ENCODE assay signal across 9 cellular contexts in genomic region chr21:44354001-44354405, GRCh38. TPM values are rescaled to one million over a fixed set of nuclear protein-coding genes. Genes with fewer than 3 reads are reported as not detected.
DNase-seq lines count a peak whose midpoint lies in the region; ATAC-seq, FAIRE-seq and TF ChIP-seq lines count a peak whose summit lies in the region.
"Had no signal": no experiment of that assay in that cellular context is flagged by ENCODE, and none has a peak within 500 bp of the region (broad histone marks: within the 10 kb centered on the region; RNA-seq: fewer than 3 reads in every experiment).

No MANE protein-coding gene starts in this region.

- H3K4me1 ChIP-seq in HepG2 (ENCODE audit: insufficient read depth, low read length) (peaks cover 22% of the 10 kb centered on the region), thymus (ENCODE audit: control insufficient read depth, insufficient read depth, low read length) (peaks cover 47% of the 10 kb centered on the region)

- no TSS peak for BruUV-seq in HepG2 (replicated peaks; lab: Mats Ljungman, UMichigan)

- in situ Hi-C loops in HepG2 (cut with HindIII; ENCODE audit: extremely low pct_ligation_motif_present, low pct_unique_long_range_greater_than_20kb) = no loop called here

- H3K4me3 Mint-ChIP-seq in activated naive CD4-positive, alpha-beta T cell treated with anti-CD3 and anti-CD28 coated beads for 36 hours = peak overlapping the region; percentile 40
- H3K4me3 Mint-ChIP-seq in activated CD8-positive, alpha-beta T cell treated with anti-CD3 and anti-CD28 coated beads, Interleukin-2, amount 10 ng/mL, durations not matched to agents 7 days and 5 days = peak overlapping the region; percentile 76

- TF ChIP-seq POLR2A in HepG2 (IDR thresholded peaks at IDR 0.05; ENCODE audit: insufficient read depth in 1 of 2, low read depth in 2 of 2, low read length in 2 of 2) = no peak

- CTCF ChIA-PET in activated naive CD4-positive, alpha-beta T cell treated with anti-CD3 and anti-CD28 coated beads for 36 hours (lab: Charles Lee) = interaction anchor here (0.6 kb wide), 1 partner anchor 1390 kb away, joined by 4 read pairs; no protein-coding TSS in a partner anchor
- CTCF ChIA-PET in activated CD8-positive, alpha-beta T cell treated with anti-CD3 and anti-CD28 coated beads, Interleukin-2, amount 10 ng/mL, durations not matched to agents 7 days and 5 days (lab: Charles Lee) = interaction anchor here (0.8 to 1.5 kb wide), 6 partner anchors 10 to 574 kb away, joined by 3 to 5 read pairs (median 3); no protein-coding TSS in a partner anchor
- CTCF ChIA-PET in HepG2 (lab: Yijun Ruan, JAX; ENCODE audit: low intra/inter-chr PET ratio, low total read pairs) = no interaction called here

- 29% methylated on average over 4 of the region's 8 CpGs for whole genome bisulfite sequencing in HepG2 (ENCODE audit: low lambda C conversion rate)
- 87% methylated on average over 8 of the region's 8 CpGs for WGBS in thymus

- no peak overlapping the region for H3K9ac ChIP-seq in HepG2 (ENCODE audit: insufficient read depth, low read depth, low read length)

- H3K4me1 Mint-ChIP-seq in activated naive CD4-positive, alpha-beta T cell treated with anti-CD3 and anti-CD28 coated beads for 36 hours (ENCODE audit: low read depth) = peaks cover 46% of the 10 kb centered on the region
- H3K4me1 Mint-ChIP-seq in activated CD8-positive, alpha-beta T cell treated with anti-CD3 and anti-CD28 coated beads, Interleukin-2, amount 10 ng/mL, durations not matched to agents 7 days and 5 days (ENCODE audit: low read depth) = peaks cover 61% of the 10 kb centered on the region

- H3K9me3 ChIP-seq in HepG2 (ENCODE audit: low read length) = no peaks in the 10 kb centered on the region
- H3K9me3 ChIP-seq in thymus (ENCODE audit: control insufficient read depth) = no peaks in the 10 kb centered on the region

- H3K9me3 Mint-ChIP-seq in activated naive CD4-positive, alpha-beta T cell treated with anti-CD3 and anti-CD28 coated beads for 36 hours = no peaks in the 10 kb centered on the region
- H3K9me3 Mint-ChIP-seq in activated CD8-positive, alpha-beta T cell treated with anti-CD3 and anti-CD28 coated beads, Interleukin-2, amount 10 ng/mL, durations not matched to agents 7 days and 5 days (ENCODE audit: insufficient read depth) = peaks cover 3% of the 10 kb centered on the region

- no peak overlapping the region for H2AFZ ChIP-seq in HepG2 (ENCODE audit: low read length)

- H3K27ac ChIP-seq in HepG2 (ENCODE audit: extremely low read length, insufficient read depth, low read length) (no peak overlapping the region), thymus (ENCODE audit: low read depth) (peak overlapping the region; percentile 71)

- no peaks in the 10 kb centered on the region for H4K20me1 ChIP-seq in HepG2 (ENCODE audit: insufficient read depth, low read length)

- no peak for TF ChIP-seq CTCF in HepG2 (CRISPR knock-in tag; IDR thresholded peaks at IDR 0.05)

- TF ChIP-seq EP300 in HepG2 (IDR thresholded peaks at IDR 0.05; ENCODE audit: low read depth in 2 of 2, low read length in 2 of 2) (no peak), HepG2 (CRISPR knock-in tag; IDR thresholded peaks at IDR 0.05; ENCODE audit: borderline replicate concordance) (no peak)

- no peak for FAIRE-seq in HepG2 (lab: Jason Lieb, UNC)

- H3K4me3 ChIP-seq in HepG2 (replicated peaks in 1 of 3; ENCODE audit: insufficient read depth in 1 of 3, low read depth in 2 of 3, low read length in 3 of 3) = no peak overlapping the region
- no peak overlapping the region for H3K4me3 ChIP-seq in thymus (ENCODE audit: low read length)

- H3K27me3 Mint-ChIP-seq in activated naive CD4-positive, alpha-beta T cell treated with anti-CD3 and anti-CD28 coated beads for 36 hours (ENCODE audit: low read depth) = peaks cover 4% of the 10 kb centered on the region
- H3K27me3 Mint-ChIP-seq in activated CD8-positive, alpha-beta T cell treated with anti-CD3 and anti-CD28 coated beads, Interleukin-2, amount 10 ng/mL, durations not matched to agents 7 days and 5 days (ENCODE audit: low read depth) = peaks cover 4% of the 10 kb centered on the region

- H3K36me3 ChIP-seq in HepG2 (replicated peaks in 1 of 2; ENCODE audit: control insufficient read depth in 1 of 2, insufficient read depth in 2 of 2, low read length in 2 of 2) (no peaks in the 10 kb centered on the region), thymus (ENCODE audit: control insufficient read depth, insufficient read depth) (no peaks in the 10 kb centered on the region)

- H3K36me3 Mint-ChIP-seq in activated naive CD4-positive, alpha-beta T cell treated with anti-CD3 and anti-CD28 coated beads for 36 hours (ENCODE audit: low read depth) = no peaks in the 10 kb centered on the region
- H3K36me3 Mint-ChIP-seq in activated CD8-positive, alpha-beta T cell treated with anti-CD3 and anti-CD28 coated beads, Interleukin-2, amount 10 ng/mL, durations not matched to agents 7 days and 5 days (ENCODE audit: low read depth) = peaks cover 61% of the 10 kb centered on the region

- no peak for DNase-seq in activated naive CD4-positive, alpha-beta T cell treated with anti-CD3 and anti-CD28 coated beads for 36 hours
- DNase-seq in activated naive CD4-positive, alpha-beta T cell (lab: John Stamatoyannopoulos, UW) = no peak
- no peak for DNase-seq in activated CD8-positive, alpha-beta T cell treated with anti-CD3 and anti-CD28 coated beads, Interleukin-2, amount 10 ng/mL, durations not matched to agents 7 days and 5 days
- DNase-seq in HepG2 (ENCODE audit: low spot score) (no peak), DMS79 (lab: John Stamatoyannopoulos, UW) (no peak), epidermal melanocyte (ENCODE audit: insufficient read length, low spot score) (no peak)
- DNase-seq in activated effector memory CD4-positive, alpha-beta T cell treated with Interleukin-2 at 50 U/mL for 16 hours = no peak
- DNase-seq: mesenchymal stem cell had no signal

- H3K79me2 ChIP-seq in HepG2 (ENCODE audit: insufficient read depth, low read length) = no peaks in the 10 kb centered on the region

- POLR2A ChIA-PET in activated CD8-positive, alpha-beta T cell treated with anti-CD3 and anti-CD28 coated beads, Interleukin-2, amount 10 ng/mL, durations not matched to agents 7 days and 5 days (lab: Charles Lee) = interaction anchor here (0.6 to 1.5 kb wide), 3 partner anchors 9 to 270 kb away, joined by 3 to 10 read pairs (median 4); partner anchors contain the start of gene CFAP410
- POLR2A ChIA-PET in HepG2 (lab: Yijun Ruan, JAX) = interaction anchor here (1.2 kb wide), 1 partner anchor 15 kb away, joined by 3 read pairs; the partner anchor contains the start of gene CFAP410

- no peak overlapping the region for H3K4me2 ChIP-seq in HepG2 (ENCODE audit: low read depth, low read length)

- no peak overlapping the region for H3K27ac Mint-ChIP-seq in activated naive CD4-positive, alpha-beta T cell treated with anti-CD3 and anti-CD28 coated beads for 36 hours
- H3K27ac Mint-ChIP-seq in activated CD8-positive, alpha-beta T cell treated with anti-CD3 and anti-CD28 coated beads, Interleukin-2, amount 10 ng/mL, durations not matched to agents 7 days and 5 days = peak overlapping the region; percentile 83

- intact Hi-C loops in activated naive CD4-positive, alpha-beta T cell treated with anti-CD3 and anti-CD28 coated beads for 36 hours (cut with micrococcal nuclease) = loop anchor here (10.0 kb wide), 1 partner anchor 571 kb away; the partner anchor contains the start of gene ITGB2
- intact Hi-C loops in HepG2 (cut with micrococcal nuclease; ENCODE audit: unreplicated experiment) = no loop called here

- no peak for TF ChIP-seq RAD21 in HepG2 (CRISPR knock-in tag; IDR thresholded peaks at IDR 0.05)

- H3K27me3 ChIP-seq in HepG2 (ENCODE audit: control insufficient read depth in 1 of 2, insufficient read depth in 2 of 2, low read length in 2 of 2) (peaks cover 6 to 17% of the 10 kb centered on the region in 2 experiments; a peak in 4 of 5 replicates), thymus (ENCODE audit: control insufficient read depth, insufficient read depth) (peaks cover 17% of the 10 kb centered on the region)

- no peak for ATAC-seq in activated CD8-positive, alpha-beta T cell treated with anti-CD3 and anti-CD28 coated beads, Interleukin-2, amount 10 ng/mL, durations not matched to agents 7 days and 5 days
- ATAC-seq in HepG2 = no peak

RNA-seq across cellular contexts. Expression of gene TRPM2, which starts 0.6 kb away (rescaled TPM):
- 1 to 10 TPM; 2.5 to 3.5 TPM for total RNA-seq in activated naive CD4-positive, alpha-beta T cell treated with anti-CD3 and anti-CD28 coated beads for 36 hours
- total RNA-seq in activated CD8-positive, alpha-beta T cell treated with anti-CD3 and anti-CD28 coated beads, Interleukin-2, amount 10 ng/mL, durations not matched to agents 7 days and 5 days = 10 to 100 TPM; 35.6 to 40.9 TPM
- total RNA-seq in HepG2 (2016; rRNA removed; fragmentation: Illumina TruSeq; extraction: Trizol) = 0.07 TPM in 1 of 2 replicates, not detected in the other
- not detected in 2 replicates for total RNA-seq in HepG2 (2016; cell fraction: cytosol; rRNA removed; fragmentation: Illumina TruSeq; extraction: Trizol; ENCODE audit: low read depth)
- total RNA-seq in HepG2 (2016; cell fraction: insoluble cytoplasmic fraction; rRNA removed; fragmentation: Illumina TruSeq; extraction: Trizol) = 0.09 TPM in 1 of 2 replicates, not detected in the other
- 0.14 TPM in 1 of 2 replicates, not detected in the other for total RNA-seq in HepG2 (2016; cell fraction: membrane; rRNA removed; fragmentation: Illumina TruSeq; extraction: Trizol)
- not detected in 2 replicates for total RNA-seq in HepG2 (2016; cell fraction: nucleus; rRNA removed; fragmentation: Illumina TruSeq; extraction: Trizol)
- polyA plus RNA-seq in HepG2 (2011; rRNA removed) (0.09 and 0.20 TPM in 2 replicates), thymus (9.4 TPM)
- 0.05 and 0.06 TPM in 2 replicates for polyA plus RNA-seq in HepG2 (2011; cell fraction: cytosol; rRNA removed)
- polyA plus RNA-seq in HepG2 (2011; cell fraction: nucleus; rRNA removed) = 0.37 and 0.55 TPM in 2 replicates
- polyA plus RNA-seq in HepG2 (2012) = 0.27 and 0.31 TPM in 2 replicates
- polyA plus RNA-seq in HepG2 (2016; cell fraction: cytosol; fragmentation: Illumina TruSeq; extraction: Trizol; ENCODE audit: low read depth) = 0.08 TPM in 1 of 2 replicates, not detected in the other
- polyA plus RNA-seq in HepG2 (2016; cell fraction: insoluble cytoplasmic fraction; fragmentation: Illumina TruSeq; extraction: Trizol; ENCODE audit: low read depth) = 0.14 TPM in 1 of 2 replicates, not detected in the other
- 0.18 TPM in 1 of 2 replicates, not detected in the other for polyA plus RNA-seq in HepG2 (2016; cell fraction: membrane; fragmentation: Illumina TruSeq; extraction: Trizol; ENCODE audit: low read depth)
- 0.11 and 0.37 TPM in 2 replicates for polyA plus RNA-seq in HepG2 (2016; cell fraction: nucleus; fragmentation: Illumina TruSeq; extraction: Trizol; ENCODE audit: insufficient read depth, low read depth)
- 0.02 and 11.4 TPM in 2 replicates for polyA minus RNA-seq in HepG2 (2011; rRNA and poly(A)+ RNA removed; ENCODE audit: low replicate concordance)
- polyA minus RNA-seq in HepG2 (2011; cell fraction: cytosol; rRNA and poly(A)+ RNA removed) = 0.70 TPM in 1 of 2 replicates, not detected in the other
- polyA minus RNA-seq in HepG2 (2011; cell fraction: nucleus; rRNA and poly(A)+ RNA removed) = 0.26 and 0.50 TPM in 2 replicates

RNA-seq across cellular contexts. Expression of gene CFAP410, which starts 14.8 kb away (rescaled TPM):
- 10 to 100 TPM; 13.2 to 14.8 TPM for total RNA-seq in activated naive CD4-positive, alpha-beta T cell treated with anti-CD3 and anti-CD28 coated beads for 36 hours
- total RNA-seq in activated CD8-positive, alpha-beta T cell treated with anti-CD3 and anti-CD28 coated beads, Interleukin-2, amount 10 ng/mL, durations not matched to agents 7 days and 5 days = 10 to 100 TPM; 16.8 to 17.4 TPM
- total RNA-seq in HepG2 (2016; rRNA removed; fragmentation: Illumina TruSeq; extraction: Trizol) = 13.1 and 20.1 TPM in 2 replicates
- 16.2 and 18.7 TPM in 2 replicates for total RNA-seq in HepG2 (2016; cell fraction: cytosol; rRNA removed; fragmentation: Illumina TruSeq; extraction: Trizol; ENCODE audit: low read depth)
- 11.7 and 23.2 TPM in 2 replicates for total RNA-seq in HepG2 (2016; cell fraction: insoluble cytoplasmic fraction; rRNA removed; fragmentation: Illumina TruSeq; extraction: Trizol)
- 22.7 and 31.0 TPM in 2 replicates for total RNA-seq in HepG2 (2016; cell fraction: membrane; rRNA removed; fragmentation: Illumina TruSeq; extraction: Trizol)
- total RNA-seq in HepG2 (2016; cell fraction: nucleus; rRNA removed; fragmentation: Illumina TruSeq; extraction: Trizol) = 15.4 and 16.3 TPM in 2 replicates
- 8.0 and 13.1 TPM in 2 replicates for polyA plus RNA-seq in HepG2 (2011; rRNA removed)
- 6.8 and 14.6 TPM in 2 replicates for polyA plus RNA-seq in HepG2 (2011; cell fraction: cytosol; rRNA removed)
- 84.7 and 108 TPM in 2 replicates for polyA plus RNA-seq in HepG2 (2011; cell fraction: nucleus; rRNA removed)
- polyA plus RNA-seq in HepG2 (2012) = 7.4 and 9.9 TPM in 2 replicates
- polyA plus RNA-seq in HepG2 (2016; cell fraction: cytosol; fragmentation: Illumina TruSeq; extraction: Trizol; ENCODE audit: low read depth) = 17.7 and 23.4 TPM in 2 replicates
- 12.0 and 13.3 TPM in 2 replicates for polyA plus RNA-seq in HepG2 (2016; cell fraction: insoluble cytoplasmic fraction; fragmentation: Illumina TruSeq; extraction: Trizol; ENCODE audit: low read depth)
- 19.5 and 21.9 TPM in 2 replicates for polyA plus RNA-seq in HepG2 (2016; cell fraction: membrane; fragmentation: Illumina TruSeq; extraction: Trizol; ENCODE audit: low read depth)
- polyA plus RNA-seq in HepG2 (2016; cell fraction: nucleus; fragmentation: Illumina TruSeq; extraction: Trizol; ENCODE audit: insufficient read depth, low read depth) = 26.7 and 31.2 TPM in 2 replicates
- 3.6 and 9.9 TPM in 2 replicates for polyA minus RNA-seq in HepG2 (2011; rRNA and poly(A)+ RNA removed; ENCODE audit: low replicate concordance)
- 3.6 and 4.5 TPM in 2 replicates for polyA minus RNA-seq in HepG2 (2011; cell fraction: cytosol; rRNA and poly(A)+ RNA removed)
- 13.3 and 17.1 TPM in 2 replicates for polyA minus RNA-seq in HepG2 (2011; cell fraction: nucleus; rRNA and poly(A)+ RNA removed)
- 62.5 TPM for polyA plus RNA-seq in thymus

RNA-seq across cellular contexts. Expression of gene PFKL, which starts 54.1 kb away (rescaled TPM):
- total RNA-seq in activated naive CD4-positive, alpha-beta T cell treated with anti-CD3 and anti-CD28 coated beads for 36 hours = 100 to 1,000 TPM; 166 to 171 TPM
- 100 to 1,000 TPM; 191 to 199 TPM for total RNA-seq in activated CD8-positive, alpha-beta T cell treated with anti-CD3 and anti-CD28 coated beads, Interleukin-2, amount 10 ng/mL, durations not matched to agents 7 days and 5 days
- total RNA-seq in HepG2 (2016; rRNA removed; fragmentation: Illumina TruSeq; extraction: Trizol) = 87.6 and 106 TPM in 2 replicates
- 13.9 and 14.6 TPM in 2 replicates for total RNA-seq in HepG2 (2016; cell fraction: cytosol; rRNA removed; fragmentation: Illumina TruSeq; extraction: Trizol; ENCODE audit: low read depth)
- total RNA-seq in HepG2 (2016; cell fraction: insoluble cytoplasmic fraction; rRNA removed; fragmentation: Illumina TruSeq; extraction: Trizol) = 76.5 and 112 TPM in 2 replicates
- total RNA-seq in HepG2 (2016; cell fraction: membrane; rRNA removed; fragmentation: Illumina TruSeq; extraction: Trizol) = 27.9 TPM in 2 replicates
- 51.1 and 56.0 TPM in 2 replicates for total RNA-seq in HepG2 (2016; cell fraction: nucleus; rRNA removed; fragmentation: Illumina TruSeq; extraction: Trizol)
- polyA plus RNA-seq in HepG2 (2011; rRNA removed) (92.8 and 113 TPM in 2 replicates), thymus (82.7 TPM)
- 71.8 and 109 TPM in 2 replicates for polyA plus RNA-seq in HepG2 (2011; cell fraction: cytosol; rRNA removed)
- 444 and 640 TPM in 2 replicates for polyA plus RNA-seq in HepG2 (2011; cell fraction: nucleus; rRNA removed)
- polyA plus RNA-seq in HepG2 (2012) = 83.1 and 108 TPM in 2 replicates
- 10.0 and 11.5 TPM in 2 replicates for polyA plus RNA-seq in HepG2 (2016; cell fraction: cytosol; fragmentation: Illumina TruSeq; extraction: Trizol; ENCODE audit: low read depth)
- 69.5 and 87.4 TPM in 2 replicates for polyA plus RNA-seq in HepG2 (2016; cell fraction: insoluble cytoplasmic fraction; fragmentation: Illumina TruSeq; extraction: Trizol; ENCODE audit: low read depth)
- 16.7 and 19.2 TPM in 2 replicates for polyA plus RNA-seq in HepG2 (2016; cell fraction: membrane; fragmentation: Illumina TruSeq; extraction: Trizol; ENCODE audit: low read depth)
- 107 and 115 TPM in 2 replicates for polyA plus RNA-seq in HepG2 (2016; cell fraction: nucleus; fragmentation: Illumina TruSeq; extraction: Trizol; ENCODE audit: insufficient read depth, low read depth)
- polyA minus RNA-seq in HepG2 (2011; rRNA and poly(A)+ RNA removed; ENCODE audit: low replicate concordance) = 90.7 and 203 TPM in 2 replicates
- 72.1 and 83.6 TPM in 2 replicates for polyA minus RNA-seq in HepG2 (2011; cell fraction: cytosol; rRNA and poly(A)+ RNA removed)
- polyA minus RNA-seq in HepG2 (2011; cell fraction: nucleus; rRNA and poly(A)+ RNA removed) = 51.9 and 52.8 TPM in 2 replicates

Comparison
In these comparisons a context has a peak if more than half of its experiments do, and no peak if none do; other contexts are left out.
1. RNA of gene TRPM2, which starts 0.6 kb away (total RNA-seq): 35.6 to 40.9 TPM in activated CD8-positive, alpha-beta T cell treated with anti-CD3 and anti-CD28 coated beads, Interleukin-2, amount 10 ng/mL, durations not matched to agents 7 days and 5 days; 2.5 to 3.5 TPM in activated naive CD4-positive, alpha-beta T cell treated with anti-CD3 and anti-CD28 coated beads for 36 hours and 0.07 to 0.14 TPM in HepG2; every median in the first group is over 4 times any median in the second.